Comparison of ENCODE assay signal across 9 cellular contexts in genomic region chr6:134173007-134173690, GRCh38.
A peak's percentile ranks its signal among the peaks of the same experiment; 100 is the strongest.
DNase-seq lines count a peak whose midpoint lies in the region; ATAC-seq and TF ChIP-seq lines count a peak whose summit lies in the region.
"Had no signal": no experiment of that assay in that cellular context is flagged by ENCODE, and none has a peak within 500 bp of the region (broad histone marks: within the 10 kb centered on the region; RNA-seq: fewer than 3 reads in every experiment).

No MANE protein-coding gene starts in this region.

- peaks cover 68% of the 10 kb centered on the region for H3K36me3 Mint-ChIP-seq in MCF 10A (ENCODE audit: insufficient read depth, unreplicated experiment)
- H3K36me3 Mint-ChIP-seq in mesothelial cell of epicardium, result peaks cover 17% of the 10 kb centered on the region

- H3K9me3 ChIP-seq in heart left ventricle, result no peaks in the 10 kb centered on the region
- H3K9me3 ChIP-seq in upper lobe of right lung, result no peaks in the 10 kb centered on the region

- in situ Hi-C loops in KBM-7 (cut with MboI; ENCODE audit: low pct_unique_long_range_greater_than_20kb, low sequenced_read_pairs), result loop anchor here (25.0 kb wide), 2 partner anchors 464 to 664 kb away; no protein-coding TSS in a partner anchor

- H3K27me3 ChIP-seq in heart left ventricle (no peaks in the 10 kb centered on the region), upper lobe of right lung (no peaks in the 10 kb centered on the region)

- DNase-seq in heart left ventricle (no peak), left cardiac atrium (no peak), MCF 10A (ENCODE audit: unreplicated experiment) (no peak), mesothelial cell of epicardium (ENCODE audit: low spot score in 2 of 2, unreplicated experiment in 2 of 2) (no peak), upper lobe of right lung (no peak), NCI-H2227 (lab: John Stamatoyannopoulos, UW; ENCODE audit: unreplicated experiment) (no peak), KBM-7 (no peak)

- 45 to 52% (median 48%) methylated on average over 8 of the region's 8 CpGs for WGBS in heart left ventricle, 4 donors

- POLR2A ChIA-PET in MCF 10A (lab: Yijun Ruan, JAX), result interaction anchor here (0.6 to 3.8 kb wide), 28 partner anchors 13 to 767 kb away, joined by 3 to 39 read pairs (median 4); no protein-coding TSS in a partner anchor

- TF ChIP-seq CTCF in heart left ventricle (IDR thresholded peaks at IDR 0.05) (no peak), MCF 10A (IDR thresholded peaks at IDR 0.05; ENCODE audit: unreplicated experiment) (no peak), mesothelial cell of epicardium (IDR thresholded peaks at IDR 0.05; ENCODE audit: unreplicated experiment) (no peak), upper lobe of right lung (IDR thresholded peaks at IDR 0.05) (no peak)

- peak overlapping the region; percentile 92 for H3K27ac Mint-ChIP-seq in MCF 10A (ENCODE audit: low read depth, unreplicated experiment)
- H3K27ac Mint-ChIP-seq in mesothelial cell of epicardium, result peak overlapping the region; percentile 8

- CTCF ChIA-PET in MCF 10A (lab: Yijun Ruan, JAX), result interaction anchor here (0.6 to 1.8 kb wide), 12 partner anchors 15 to 767 kb away, joined by 3 to 19 read pairs (median 4); no protein-coding TSS in a partner anchor

- H3K27me3 Mint-ChIP-seq in MCF 10A (ENCODE audit: insufficient read depth, unreplicated experiment) (no peaks in the 10 kb centered on the region), mesothelial cell of epicardium (ENCODE audit: low read depth) (peaks cover 5% of the 10 kb centered on the region)
- H3K27me3 Mint-ChIP-seq: central memory CD8-positive, alpha-beta T cell had no signal

- peak overlapping the region; percentile 95 for H3K4me3 Mint-ChIP-seq in MCF 10A (ENCODE audit: unreplicated experiment)
- H3K4me3 Mint-ChIP-seq in mesothelial cell of epicardium, result peak overlapping the region; percentile 96

- TF ChIP-seq POLR2A in heart left ventricle (IDR thresholded peaks at IDR 0.05), result no peak

- ATAC-seq in heart left ventricle, result no peak
- ATAC-seq in left cardiac atrium, result no peak
- no peak for ATAC-seq in upper lobe of right lung
- ATAC-seq in GM21367 (IDR thresholded peaks at IDR 0.05; ENCODE audit: unreplicated experiment), result no peak

- H3K9me3 Mint-ChIP-seq in MCF 10A (ENCODE audit: unreplicated experiment), result no peaks in the 10 kb centered on the region
- H3K9me3 Mint-ChIP-seq in mesothelial cell of epicardium, result no peaks in the 10 kb centered on the region
- H3K9me3 Mint-ChIP-seq: central memory CD8-positive, alpha-beta T cell had no signal

- H3K27ac ChIP-seq in heart left ventricle, result peak overlapping the region in 10 of 12 donors; percentile 25 to 99 (median 98)
- H3K27ac ChIP-seq in upper lobe of right lung, result peak overlapping the region; percentile 99

- intact Hi-C loops in heart left ventricle (cut with DNase I), result loop anchor here in 9 of 10 donors (2.0 to 10.0 kb wide), 11 partner anchors 172 to 769 kb away; no protein-coding TSS in a partner anchor
- intact Hi-C loops in left cardiac atrium (cut with DNase I), result loop anchor here (5.0 kb wide), 3 partner anchors 654 to 769 kb away; no protein-coding TSS in a partner anchor
- intact Hi-C loops in MCF 10A (cut with micrococcal nuclease), result loop anchor here (2.0 to 5.0 kb wide), 2 partner anchors 16 to 769 kb away; no protein-coding TSS in a partner anchor
- intact Hi-C loops in upper lobe of right lung (cut with DNase I), result loop anchor here (5.0 to 10.0 kb wide), 2 partner anchors 472 to 649 kb away; no protein-coding TSS in a partner anchor

- peaks cover 39% of the 10 kb centered on the region for H3K4me1 Mint-ChIP-seq in MCF 10A (ENCODE audit: insufficient read depth, unreplicated experiment)
- peaks cover 74% of the 10 kb centered on the region for H3K4me1 Mint-ChIP-seq in mesothelial cell of epicardium

- peaks cover 2 to 57% (median 53%) of the 10 kb centered on the region in 9 donors for H3K36me3 ChIP-seq in heart left ventricle
- peaks cover 59% of the 10 kb centered on the region for H3K36me3 ChIP-seq in upper lobe of right lung

- H3K4me1 ChIP-seq in heart left ventricle (peaks cover 0 to 67% (median 42%) of the 10 kb centered on the region in 12 donors), upper lobe of right lung (peaks cover 49% of the 10 kb centered on the region)

- H3K4me3 ChIP-seq in heart left ventricle, result peak overlapping the region; percentile 1 to 96 (median 80)
- H3K4me3 ChIP-seq in upper lobe of right lung, result peak overlapping the region; percentile 66

- BruUV-seq in MCF 10A (replicated peaks; lab: Mats Ljungman, UMichigan), result no TSS peak
